22 cellular contexts compared by ENCODE assay signal in genomic region chr10:32007026-32007425, GRCh38. TPM values are rescaled to one million over a fixed set of nuclear protein-coding genes. Genes with fewer than 3 reads are reported as not detected.
DNase-seq lines count a peak whose midpoint lies in the region; ATAC-seq and TF ChIP-seq lines count a peak whose summit lies in the region.
"Had no signal": no experiment of that assay in that cellular context is flagged by ENCODE, and none has a peak within 500 bp of the region (broad histone marks: within the 10 kb centered on the region; RNA-seq: fewer than 3 reads in every experiment).

No MANE protein-coding gene starts in this region.

- peak overlapping the region; percentile 76 for H3K27ac Mint-ChIP-seq in activated naive CD4-positive, alpha-beta T cell treated with anti-CD3 and anti-CD28 coated beads, Interleukin-2, amount 50 U/mL, for 24 hours
- no peak overlapping the region for H3K27ac Mint-ChIP-seq in activated naive CD4-positive, alpha-beta T cell treated with anti-CD3 and anti-CD28 coated beads, Interleukin-2, amount 50 U/mL, for 72 hours
- peak overlapping the region; percentile 23 for H3K27ac Mint-ChIP-seq in activated T-helper 17 cell treated with anti-CD3 and anti-CD28 coated beads, Interleukin-2, amount 50 U/mL, for 72 hours
- no peak overlapping the region for H3K27ac Mint-ChIP-seq in activated CD8-positive, alpha-beta T cell treated with anti-CD3 and anti-CD28 coated beads, Interleukin-2, amount 10 ng/mL, durations not matched to agents 7 days and 5 days

- H3K4me1 ChIP-seq in HEK293 (ENCODE audit: control insufficient read depth, insufficient read depth, low read length) (peaks cover 3% of the 10 kb centered on the region; the same call in 1 of the 2 replicates), mucosa of descending colon (ENCODE audit: low read depth) (no peaks in the 10 kb centered on the region)
- H3K4me1 ChIP-seq: BLaER1 had no signal

- TF ChIP-seq CTCF in HEK293 (tag by site-specific recombination; IDR thresholded peaks at IDR 0.05) (no peak), mucosa of descending colon (IDR thresholded peaks at IDR 0.05) (no peak)

- peaks cover 21 to 46% of the 10 kb centered on the region in 2 experiments for H3K36me3 ChIP-seq in HEK293 (ENCODE audit: control insufficient read depth in 2 of 2, insufficient read depth in 1 of 2, low read length in 2 of 2)
- H3K36me3 ChIP-seq in mucosa of descending colon (ENCODE audit: low read depth), result no peaks in the 10 kb centered on the region

- H3K36me3 Mint-ChIP-seq in activated naive CD4-positive, alpha-beta T cell treated with anti-CD3 and anti-CD28 coated beads, Interleukin-2, amount 50 U/mL, for 24 hours, result peaks cover 4% of the 10 kb centered on the region
- H3K36me3 Mint-ChIP-seq in activated naive CD4-positive, alpha-beta T cell treated with anti-CD3 and anti-CD28 coated beads, Interleukin-2, amount 50 U/mL, for 72 hours, result no peaks in the 10 kb centered on the region
- H3K36me3 Mint-ChIP-seq in activated T-helper 17 cell treated with anti-CD3 and anti-CD28 coated beads, Interleukin-2, amount 50 U/mL, for 72 hours (ENCODE audit: low read depth), result peaks cover 59% of the 10 kb centered on the region
- peaks cover 37% of the 10 kb centered on the region for H3K36me3 Mint-ChIP-seq in activated CD8-positive, alpha-beta T cell treated with anti-CD3 and anti-CD28 coated beads, Interleukin-2, amount 10 ng/mL, durations not matched to agents 7 days and 5 days (ENCODE audit: low read depth)

- H3K27me3 Mint-ChIP-seq in activated naive CD4-positive, alpha-beta T cell treated with anti-CD3 and anti-CD28 coated beads, Interleukin-2, amount 50 U/mL, for 24 hours, result no peaks in the 10 kb centered on the region
- H3K27me3 Mint-ChIP-seq in activated T-helper 17 cell treated with anti-CD3 and anti-CD28 coated beads, Interleukin-2, amount 50 U/mL, for 72 hours, result no peaks in the 10 kb centered on the region
- no peaks in the 10 kb centered on the region for H3K27me3 Mint-ChIP-seq in activated CD8-positive, alpha-beta T cell treated with anti-CD3 and anti-CD28 coated beads, Interleukin-2, amount 10 ng/mL, durations not matched to agents 7 days and 5 days (ENCODE audit: low read depth)
- H3K27me3 Mint-ChIP-seq: CD8-positive, alpha-beta memory T cell had no signal

- intact Hi-C loops in mucosa of descending colon (cut with DNase I, micrococcal nuclease), result no loop called here

- POLR2A ChIA-PET in HEK293 (lab: Yijun Ruan, JAX), result no interaction called here
- POLR2A ChIA-PET in activated CD8-positive, alpha-beta T cell treated with anti-CD3 and anti-CD28 coated beads, Interleukin-2, amount 10 ng/mL, durations not matched to agents 7 days and 5 days (lab: Charles Lee), result no interaction called here

- CTCF ChIA-PET in HEK293 (lab: Yijun Ruan, JAX), result interaction anchor here (0.6 to 3.4 kb wide), 2 partner anchors 95 to 144 kb away, joined by 3 to 15 read pairs; no protein-coding TSS in a partner anchor
- CTCF ChIA-PET in activated CD8-positive, alpha-beta T cell treated with anti-CD3 and anti-CD28 coated beads, Interleukin-2, amount 10 ng/mL, durations not matched to agents 7 days and 5 days (lab: Charles Lee), result interaction anchor here (1.0 to 2.1 kb wide), 2 partner anchors 11 to 145 kb away, joined by 3 to 6 read pairs; no protein-coding TSS in a partner anchor

- no peaks in the 10 kb centered on the region for H3K9me3 Mint-ChIP-seq in activated naive CD4-positive, alpha-beta T cell treated with anti-CD3 and anti-CD28 coated beads, Interleukin-2, amount 50 U/mL, for 24 hours
- no peaks in the 10 kb centered on the region for H3K9me3 Mint-ChIP-seq in activated naive CD4-positive, alpha-beta T cell treated with anti-CD3 and anti-CD28 coated beads, Interleukin-2, amount 50 U/mL, for 72 hours
- no peaks in the 10 kb centered on the region for H3K9me3 Mint-ChIP-seq in activated T-helper 17 cell treated with anti-CD3 and anti-CD28 coated beads, Interleukin-2, amount 50 U/mL, for 72 hours
- no peaks in the 10 kb centered on the region for H3K9me3 Mint-ChIP-seq in activated CD8-positive, alpha-beta T cell treated with anti-CD3 and anti-CD28 coated beads, Interleukin-2, amount 10 ng/mL, durations not matched to agents 7 days and 5 days (ENCODE audit: insufficient read depth)
- H3K9me3 Mint-ChIP-seq: CD8-positive, alpha-beta memory T cell had no signal

- H3K4me3 ChIP-seq in HEK293 (ENCODE audit: low read depth, low read length) (no peak overlapping the region), mucosa of descending colon (no peak overlapping the region)
- H3K4me3 ChIP-seq: BLaER1, SJSA1 had no signal

- peaks cover 11% of the 10 kb centered on the region for H3K4me1 Mint-ChIP-seq in activated naive CD4-positive, alpha-beta T cell treated with anti-CD3 and anti-CD28 coated beads, Interleukin-2, amount 50 U/mL, for 24 hours
- peaks cover 9% of the 10 kb centered on the region for H3K4me1 Mint-ChIP-seq in activated T-helper 17 cell treated with anti-CD3 and anti-CD28 coated beads, Interleukin-2, amount 50 U/mL, for 72 hours
- peaks cover 14% of the 10 kb centered on the region for H3K4me1 Mint-ChIP-seq in activated CD8-positive, alpha-beta T cell treated with anti-CD3 and anti-CD28 coated beads, Interleukin-2, amount 10 ng/mL, durations not matched to agents 7 days and 5 days (ENCODE audit: low read depth)

- no peak for ATAC-seq in activated naive CD4-positive, alpha-beta T cell treated with anti-CD3 and anti-CD28 coated beads, Interleukin-2, amount 50 U/mL, for 72 hours
- peak; percentile 6 for ATAC-seq in activated T-helper 17 cell treated with anti-CD3 and anti-CD28 coated beads, Interleukin-2, amount 50 U/mL, for 72 hours (replicated peaks)
- ATAC-seq in mucosa of descending colon, result peak; percentile 33
- ATAC-seq in activated CD8-positive, alpha-beta T cell treated with anti-CD3 and anti-CD28 coated beads, Interleukin-2, amount 10 ng/mL, durations not matched to agents 7 days and 5 days, result no peak
- ATAC-seq in GM18909 (IDR thresholded peaks at IDR 0.05; ENCODE audit: poor library complexity, unreplicated experiment), result no peak
- ATAC-seq: HCT116, Right ventricle myocardium inferior had no signal

- H3K27ac ChIP-seq in HEK293 (ENCODE audit: extremely low read depth, low read depth, low read length), result no peak overlapping the region
- H3K27ac ChIP-seq: BLaER1, SJSA1 had no signal

- H3K4me3 Mint-ChIP-seq in activated naive CD4-positive, alpha-beta T cell treated with anti-CD3 and anti-CD28 coated beads, Interleukin-2, amount 50 U/mL, for 24 hours, result no peak overlapping the region
- H3K4me3 Mint-ChIP-seq in activated T-helper 17 cell treated with anti-CD3 and anti-CD28 coated beads, Interleukin-2, amount 50 U/mL, for 72 hours, result no peak overlapping the region
- no peak overlapping the region for H3K4me3 Mint-ChIP-seq in activated CD8-positive, alpha-beta T cell treated with anti-CD3 and anti-CD28 coated beads, Interleukin-2, amount 10 ng/mL, durations not matched to agents 7 days and 5 days
- H3K4me3 Mint-ChIP-seq: CD8-positive, alpha-beta memory T cell had no signal

- DNase-seq in activated naive CD4-positive, alpha-beta T cell treated with anti-CD3 and anti-CD28 coated beads, Interleukin-2, amount 50 U/mL, for 72 hours (ENCODE audit: low spot score in 2 of 2), result no peak
- no peak for DNase-seq in mucosa of descending colon
- DNase-seq in activated CD8-positive, alpha-beta T cell treated with anti-CD3 and anti-CD28 coated beads, Interleukin-2, amount 10 ng/mL, durations not matched to agents 7 days and 5 days, result no peak
- DNase-seq in AG08396 (ENCODE audit: low spot score), result no peak
- DNase-seq: Calu3; CD8-positive, alpha-beta memory T cell; GOT3; Kasumi-1; NCI-H1417; NCI-H1694 treated with DMSO at 0.1 percent for 48 hours; NCI-H2081 treated with DMSO at 0.1 percent for 48 hours; NCI-H446; NCI-H526; OCI-M1 had no signal

- H3K9me3 ChIP-seq in HEK293 (ENCODE audit: control insufficient read depth, insufficient read depth, low read depth, low read length), result no peaks in the 10 kb centered on the region
- no peaks in the 10 kb centered on the region for H3K9me3 ChIP-seq in mucosa of descending colon
- H3K9me3 ChIP-seq: BLaER1, SJSA1 had no signal

TF ChIP-seq in HEK293, 187 proteins besides CTCF, POLR2A, EP300 and RAD21:
- TF ChIP-seq ZFHX2 (tag by site-specific recombination; conservative IDR thresholded peaks at IDR 0.05), result peak; percentile 86
- TF ChIP-seq SP3 (tag by site-specific recombination; IDR thresholded peaks at IDR 0.05), result no peak
- TF ChIP-seq EGR2 (tag by site-specific recombination; IDR thresholded peaks at IDR 0.05; ENCODE audit: low read depth), result peak; percentile 90
- no peak for TF ChIP-seq ZNF302 (tag by site-specific recombination; IDR thresholded peaks at IDR 0.05; ENCODE audit: low read depth)
- TF ChIP-seq SETDB1 (IDR thresholded peaks at IDR 0.05; ENCODE audit: insufficient read length, low read length), result no peak
- TF ChIP-seq KLF1 (tag by site-specific recombination; IDR thresholded peaks at IDR 0.05), result peak; percentile 79
TF ChIP-seq in HEK293: peak in this region for 3.

RNA-seq across cellular contexts. Expression of gene KIF5B, which starts 49.2 kb away (rescaled TPM):
- total RNA-seq in activated naive CD4-positive, alpha-beta T cell treated with anti-CD3 and anti-CD28 coated beads, Interleukin-2, amount 50 U/mL, for 72 hours, result 10 to 100 TPM; 48.5 to 95.1 TPM
- 10 to 100 TPM; 44.7 to 72.2 TPM for total RNA-seq in activated T-helper 17 cell treated with anti-CD3 and anti-CD28 coated beads, Interleukin-2, amount 50 U/mL, for 72 hours
- total RNA-seq in mucosa of descending colon, result 100 to 1,000 TPM in 2 of 3 donors, 10 to 100 TPM in 1; 91.6 to 188 (median 109) TPM
- total RNA-seq in activated CD8-positive, alpha-beta T cell treated with anti-CD3 and anti-CD28 coated beads, Interleukin-2, amount 10 ng/mL, durations not matched to agents 7 days and 5 days, result 10 to 100 TPM; 57.8 to 61.5 TPM

Comparison
In these comparisons a context has a peak if more than half of its experiments do, and no peak if none do; other contexts are left out.
1. H3K27ac Mint-ChIP-seq: peak in activated naive CD4-positive, alpha-beta T cell treated with anti-CD3 and anti-CD28 coated beads, Interleukin-2, amount 50 U/mL, for 24 hours (single experiment) and activated T-helper 17 cell treated with anti-CD3 and anti-CD28 coated beads, Interleukin-2, amount 50 U/mL, for 72 hours (single experiment); none in activated naive CD4-positive, alpha-beta T cell treated with anti-CD3 and anti-CD28 coated beads, Interleukin-2, amount 50 U/mL, for 72 hours (0 of 2) and activated CD8-positive, alpha-beta T cell treated with anti-CD3 and anti-CD28 coated beads, Interleukin-2, amount 10 ng/mL, durations not matched to agents 7 days and 5 days (single experiment).
2. ATAC-seq: peak in activated T-helper 17 cell treated with anti-CD3 and anti-CD28 coated beads, Interleukin-2, amount 50 U/mL, for 72 hours (single experiment) and mucosa of descending colon (single experiment); none in activated naive CD4-positive, alpha-beta T cell treated with anti-CD3 and anti-CD28 coated beads, Interleukin-2, amount 50 U/mL, for 72 hours (0 of 2), activated CD8-positive, alpha-beta T cell treated with anti-CD3 and anti-CD28 coated beads, Interleukin-2, amount 10 ng/mL, durations not matched to agents 7 days and 5 days (single experiment) and GM18909 (single experiment).